ENCODE assay signal across 8 cellular contexts in genomic region chr18:77132369-77133050, GRCh38. TPM values are rescaled to one million over a fixed set of nuclear protein-coding genes. Genes with fewer than 3 reads are reported as not detected.
DNase-seq lines count a peak whose midpoint lies in the region; ATAC-seq and TF ChIP-seq lines count a peak whose summit lies in the region.

Gene MBP (minus strand): TSS chr18:77132783. CDS start chr18:77105261, 27,522 bp downstream.

- no peak within 1 kb of the TSS; the same call in 1 of the 2 replicates for H3K27ac Mint-ChIP-seq in WTC11

- peak within 1 kb of the TSS; percentile 79 to 96 (median 92) for H3K4me3 ChIP-seq in right lobe of liver

- WGBS in right lobe of liver (ENCODE audit: insufficient coverage, low coverage, low lambda C conversion rate, missing lambda C conversion rate) = no CpG with 5 or more reads among the region's 88 CpGs

- no peaks in the 10 kb centered on the region for H3K36me3 ChIP-seq in right lobe of liver

- intact Hi-C loops in right lobe of liver (cut with DNase I) = loop anchor here in 1 of 2 donors (10.0 kb wide), 1 partner anchor 78 kb away; no protein-coding TSS in a partner anchor

- peak; percentile 83 for DNase-seq in GM10248 (ENCODE audit: extremely low spot score)
- DNase-seq in M059J (ENCODE audit: low read depth) = peak; percentile 25
- DNase-seq in WTC11 (ENCODE audit: low spot score) = peak; percentile 79
- no peak for DNase-seq in cerebellum (ENCODE audit: low spot score)
- peak; percentile 91 to 92 (median 91) for DNase-seq in right lobe of liver
- DNase-seq in stimulated activated CD8-positive, alpha-beta memory T cell treated with anti-CD3 and anti-CD28 coated beads, Interleukin-15, amount 100 ng/mL, for 24 hours (ENCODE audit: low read depth) = peak; percentile 40
- no peak for DNase-seq in G401 (ENCODE audit: low spot score)

- H3K4me1 ChIP-seq in right lobe of liver = peaks cover 0 to 24% (median under 1%) of the 10 kb centered on the region in 4 donors

- peaks cover 24% of the 10 kb centered on the region for H3K4me1 Mint-ChIP-seq in WTC11

- POLR2A ChIA-PET in GM10248 (lab: Yijun Ruan, JAX) = no interaction called here
- POLR2A ChIA-PET in WTC11 (lab: Charles Lee) = interaction anchor here (0.8 to 1.4 kb wide), 3 partner anchors 9 to 35 kb away, joined by 3 to 6 read pairs (median 4); no protein-coding TSS in a partner anchor

- H3K9me3 ChIP-seq in right lobe of liver = no peaks in the 10 kb centered on the region

- peak within 1 kb of the TSS; percentile 82 for H3K4me3 Mint-ChIP-seq in WTC11

- TF ChIP-seq CTCF in GM10248 (IDR thresholded peaks at IDR 0.05; ENCODE audit: control extremely low read depth, extremely low read depth, low read depth, missing control alignments) (no peak), WTC11 (IDR thresholded peaks at IDR 0.05) (no peak), right lobe of liver (IDR thresholded peaks at IDR 0.05) (no peak)

- H3K36me3 Mint-ChIP-seq in WTC11 = peaks cover 3% of the 10 kb centered on the region; the same call in 1 of the 2 replicates

- peak; percentile 54 for ATAC-seq in GM21825 (IDR thresholded peaks at IDR 0.05; ENCODE audit: unreplicated experiment)
- peak; percentile 71 for ATAC-seq in WTC11
- peak; percentile 65 to 86 (median 80) for ATAC-seq in right lobe of liver

- peaks cover 44% of the 10 kb centered on the region for H3K27me3 Mint-ChIP-seq in WTC11 (ENCODE audit: low read depth)

- TF ChIP-seq POLR2A in right lobe of liver (IDR thresholded peaks at IDR 0.05) = peak; percentile 96

- H3K27me3 ChIP-seq in right lobe of liver = no peaks in the 10 kb centered on the region

- in situ Hi-C loops in G401 (cut with HindIII; ENCODE audit: low sequenced_read_pairs) = no loop called here

- H3K27ac ChIP-seq in right lobe of liver = peak within 1 kb of the TSS; percentile 97 to 99 (median 98)

- no peaks in the 10 kb centered on the region for H3K9me3 Mint-ChIP-seq in WTC11

- CTCF ChIA-PET in GM10248 (lab: Yijun Ruan, JAX) (interaction anchor here (0.6 to 3.4 kb wide), 5 partner anchors 10 to 331 kb away, joined by 3 to 17 read pairs (median 3); no protein-coding TSS in a partner anchor), WTC11 (lab: Charles Lee) (interaction anchor here (0.9 to 1.5 kb wide), 8 partner anchors 9 to 209 kb away, joined by 3 to 7 read pairs (median 4); no protein-coding TSS in a partner anchor)

TF ChIP-seq in WTC11, 78 proteins besides CTCF, POLR2A, EP300 and RAD21:
- no peak for TF ChIP-seq SP1 (CRISPR knock-in tag; conservative IDR thresholded peaks at IDR 0.05)
- TF ChIP-seq NFYB (CRISPR knock-in tag; conservative IDR thresholded peaks at IDR 0.05; ENCODE audit: low read depth) = no peak
- TF ChIP-seq PRDM15 (CRISPR knock-in tag; IDR thresholded peaks at IDR 0.05) = peak; percentile 63
- 0 out of 2 replicates have a peak, but pooled peaks have one; percentile 39 for TF ChIP-seq FOXP4 (CRISPR knock-in tag; IDR thresholded peaks at IDR 0.05)
- TF ChIP-seq, protein P1, sequence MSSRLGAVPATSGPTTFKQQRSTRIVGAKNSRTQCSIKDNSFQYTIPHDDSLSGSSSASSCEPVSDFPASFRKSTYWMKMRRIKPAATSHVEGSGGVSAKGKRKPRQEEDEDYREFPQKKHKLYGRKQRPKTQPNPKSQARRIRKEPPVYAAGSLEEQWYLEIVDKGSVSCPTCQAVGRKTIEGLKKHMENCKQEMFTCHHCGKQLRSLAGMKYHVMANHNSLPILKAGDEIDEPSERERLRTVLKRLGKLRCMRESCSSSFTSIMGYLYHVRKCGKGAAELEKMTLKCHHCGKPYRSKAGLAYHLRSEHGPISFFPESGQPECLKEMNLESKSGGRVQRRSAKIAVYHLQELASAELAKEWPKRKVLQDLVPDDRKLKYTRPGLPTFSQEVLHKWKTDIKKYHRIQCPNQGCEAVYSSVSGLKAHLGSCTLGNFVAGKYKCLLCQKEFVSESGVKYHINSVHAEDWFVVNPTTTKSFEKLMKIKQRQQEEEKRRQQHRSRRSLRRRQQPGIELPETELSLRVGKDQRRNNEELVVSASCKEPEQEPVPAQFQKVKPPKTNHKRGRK (CRISPR knock-in tag; IDR thresholded peaks at IDR 0.05; ENCODE audit: borderline replicate concordance) = no peak
- 0 out of 2 replicates have a peak, but pooled peaks have one; percentile 33 for TF ChIP-seq ZNF219 (CRISPR knock-in tag; IDR thresholded peaks at IDR 0.05; ENCODE audit: borderline replicate concordance)
- TF ChIP-seq FOXK1 (CRISPR knock-in tag; IDR thresholded peaks at IDR 0.05) = peak; percentile 79; the same call in 1 of the 2 replicates
- peak; percentile 96 for TF ChIP-seq ZNF121 (CRISPR knock-in tag; IDR thresholded peaks at IDR 0.05)
- TF ChIP-seq KAT7 (CRISPR knock-in tag; IDR thresholded peaks at IDR 0.05; ENCODE audit: borderline replicate concordance) = no peak; the same call in 1 of the 2 replicates
- no peak for TF ChIP-seq ZBTB43 (CRISPR knock-in tag; IDR thresholded peaks at IDR 0.05)
- peak; percentile 80; the same call in 1 of the 2 replicates for TF ChIP-seq ETV6 (CRISPR knock-in tag; IDR thresholded peaks at IDR 0.05)
- TF ChIP-seq E2F5 (CRISPR knock-in tag; IDR thresholded peaks at IDR 0.05) = peak; percentile 66; the same call in 1 of the 2 replicates

RNA-seq across cellular contexts. Expression of gene MBP, which starts in this region (rescaled TPM):
- total RNA-seq in M059J (2014; rRNA removed; shearing (Covaris generic)) = 4.7 and 9.9 TPM in 2 replicates
- total RNA-seq in WTC11 (2021) (19.6 to 20.2 TPM (median 19.6 TPM) in 3 replicates), cerebellum (22.5 TPM), right lobe of liver (10 to 100 TPM; 24.0 to 40.8 (median 27.6) TPM)
- 1.3 and 3.4 TPM in 2 replicates for total RNA-seq in G401 (2014; rRNA removed; shearing (Covaris generic))

Comparison
In these comparisons a context has a peak if more than half of its experiments do, and no peak if none do; other contexts are left out.
1. DNase-seq: peak in GM10248 (single experiment), M059J (single experiment), WTC11 (single experiment), right lobe of liver (3 of 3) and stimulated activated CD8-positive, alpha-beta memory T cell treated with anti-CD3 and anti-CD28 coated beads, Interleukin-15, amount 100 ng/mL, for 24 hours (single experiment); none in cerebellum (single experiment) and G401 (single experiment).
2. Peak in every context shown above with its lines, with median percentiles within 50 percentile points of each other: ATAC-seq.